ENCODE assay signal across 12 cellular contexts in the genomic region with DNA sequence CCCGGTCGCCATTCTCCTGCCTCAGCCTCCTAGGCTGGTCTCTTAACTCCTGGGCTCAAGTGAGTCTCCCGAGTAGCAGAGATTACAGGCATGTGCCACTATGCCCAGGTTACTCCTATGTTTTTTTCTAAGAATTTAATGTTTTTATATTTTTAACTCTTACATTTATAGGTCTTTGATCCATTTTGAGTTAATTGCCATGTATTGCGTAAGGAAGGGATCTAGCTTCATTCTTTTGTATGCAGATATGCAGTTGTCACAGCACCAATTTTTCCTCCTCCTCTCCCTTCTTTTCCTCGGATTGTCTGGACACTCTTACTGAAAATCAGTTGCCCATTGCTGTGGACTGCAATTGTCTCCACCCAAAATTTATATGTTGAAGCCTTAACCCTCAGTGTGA. TPM values are rescaled to one million over a fixed set of nuclear protein-coding genes. Genes with fewer than 3 reads are reported as not detected.
"Had no signal": no experiment of that assay in that cellular context is flagged by ENCODE, and none has a peak within 500 bp of the region (broad histone marks: within the 10 kb centered on the region; RNA-seq: fewer than 3 reads in every experiment).

No MANE protein-coding gene starts in this region.

- H3K27ac ChIP-seq: GM23248 had no signal

- H2AFZ ChIP-seq: GM23248, GM23338 had no signal

- H3K9me3 ChIP-seq: HAP-1 had no signal

- FAIRE-seq: H1, H54 had no signal

- ATAC-seq: GM23338, HCT116 had no signal

- H3K36me3 ChIP-seq: HAP-1 had no signal

- H3K4me3 ChIP-seq: GM23248, GM23338, HAP-1 had no signal

- DNase-seq: GM23248, GOT3, H7, H9, HCEC 1CT, HFFc6 had no signal

- H3K9ac ChIP-seq: GM23248 had no signal

- H3K4me2 ChIP-seq: GM23338 had no signal

RNA-seq across cellular contexts. Expression of a gene that starts 16.4 kb away (rescaled TPM):
- total RNA-seq: GM23248, H1, H4, H7, HFFc6 had no signal
- polyA plus RNA-seq: GM23248 had no signal
